31 cellular contexts compared by ENCODE assay signal in the genomic region with DNA sequence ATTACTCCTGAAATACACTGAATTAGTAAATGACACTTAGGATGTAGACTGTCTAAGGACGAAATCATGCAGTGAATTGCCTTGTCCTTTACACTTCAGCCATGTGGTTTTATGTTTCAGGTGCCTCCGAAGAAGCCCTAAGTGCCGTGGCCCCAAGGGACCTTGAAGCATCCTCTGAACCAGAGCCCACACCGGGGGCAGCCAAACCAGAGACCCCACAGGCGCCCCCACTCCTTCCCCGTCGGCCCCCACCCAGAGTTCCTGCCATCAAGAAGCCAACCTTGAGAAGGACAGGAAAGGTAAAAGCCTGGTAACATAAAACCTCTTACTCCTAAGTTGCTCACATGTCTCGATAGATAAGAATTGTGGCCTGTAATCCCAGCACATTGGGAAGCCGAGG.
"Had no signal": no experiment of that assay in that cellular context is flagged by ENCODE, and none has a peak within 500 bp of the region (broad histone marks: within the 10 kb centered on the region; RNA-seq: fewer than 3 reads in every experiment).

No MANE protein-coding gene starts in this region.

- H3K27ac ChIP-seq: adrenal gland, body of pancreas, brain microvascular endothelial cell, breast epithelium, VCaP had no signal

- H3K27me3 ChIP-seq: adrenal gland, body of pancreas, brain microvascular endothelial cell, breast epithelium had no signal

- H3K9me3 ChIP-seq: adrenal gland, body of pancreas, breast epithelium had no signal

- DNase-seq: activated B cell treated with CpG ODN at 0.5 μM for 24 hours; activated CD4-positive, alpha-beta memory T cell treated with anti-CD3 and anti-CD28 coated beads for 36 hours; activated CD4-positive, alpha-beta T cell treated with anti-CD3 and anti-CD28 coated beads for 4 hours; activated CD4-positive, alpha-beta T cell treated with anti-CD3 and anti-CD28 coated beads, Interleukin-2, amount 10 ng/mL, durations not matched to agents 24 days and 14 days; activated CD4-positive, alpha-beta T cell treated with anti-CD3 and anti-CD28 coated beads, Interleukin-2, amount 50 U/mL, for 1 hour; activated CD4-positive, alpha-beta T cell treated with anti-CD3 and anti-CD28 coated beads, Interleukin-2, amount 50 U/mL, for 4 hours; activated CD4-positive, CD25-positive, alpha-beta regulatory T cell treated with anti-CD3 and anti-CD28 coated beads, Interleukin-2, amount 50 U/mL, for 72 hours; activated CD8-positive, alpha-beta memory T cell treated with anti-CD3 and anti-CD28 coated beads, Interleukin-2, amount 50 U/mL, for 4 hours; activated CD8-positive, alpha-beta T cell treated with anti-CD3 and anti-CD28 coated beads for 36 hours; activated effector memory CD4-positive, alpha-beta T cell treated with anti-CD3 and anti-CD28 coated beads, Interleukin-2, amount 50 U/mL, for 16 hours; activated gamma-delta T cell treated with Interleukin-2 at 50 U/mL for 16 hours; activated naive CD4-positive, alpha-beta T cell; activated naive CD4-positive, alpha-beta T cell treated with anti-CD3 and anti-CD28 coated beads for 36 hours; activated naive CD4-positive, alpha-beta T cell treated with anti-CD3 and anti-CD28 coated beads, Interleukin-2, amount 50 U/mL, for 16 hours; activated naive CD8-positive, alpha-beta T cell treated with anti-CD3 and anti-CD28 coated beads for 36 hours; activated T-cell treated with anti-CD3 and anti-CD28 coated beads for 4 hours; activated T-cell treated with anti-CD3 and anti-CD28 coated beads, Interleukin-2, amount 50 U/mL, for 1 hour; activated T-cell treated with anti-CD3 and anti-CD28 coated beads, Interleukin-2, amount 50 U/mL, for 4 hours; activated T-cell treated with anti-CD3 and anti-CD28 coated beads, Interleukin-2, amount 50 U/mL, for 72 hours; adrenal gland; amniotic stem cell; aorta; body of pancreas; brain microvascular endothelial cell; central memory CD4-positive, alpha-beta T cell; T-helper 2 cell; T-helper 9 cell had no signal

- H3K4me3 ChIP-seq: adrenal gland, body of pancreas, breast epithelium had no signal

- ATAC-seq: activated CD8-positive, alpha-beta T cell treated with anti-CD3 and anti-CD28 coated beads for 36 hours; activated naive CD4-positive, alpha-beta T cell treated with anti-CD3 and anti-CD28 coated beads, Interleukin-2, amount 50 U/mL, for 72 hours; activated T-cell treated with anti-CD3 and anti-CD28 coated beads, Interleukin-2, amount 50 U/mL, for 4 hours; activated T-cell treated with anti-CD3 and anti-CD28 coated beads, Interleukin-2, amount 50 U/mL, for 72 hours; activated T-helper 17 cell treated with anti-CD3 and anti-CD28 coated beads, Interleukin-2, amount 50 U/mL, for 72 hours; body of pancreas had no signal

- H3K4me1 ChIP-seq: body of pancreas, breast epithelium had no signal

- H3K36me3 ChIP-seq: breast epithelium had no signal
